Comparison of ENCODE assay signal across 15 cellular contexts in genomic region chr1:172708452-172708851, GRCh38. TPM values are rescaled to one million over a fixed set of nuclear protein-coding genes. Genes with fewer than 3 reads are reported as not detected.
A peak's percentile ranks its signal among the peaks of the same experiment; 100 is the strongest.
DNase-seq lines count a peak whose midpoint lies in the region; ATAC-seq, FAIRE-seq and TF ChIP-seq lines count a peak whose summit lies in the region.
"Had no signal": no experiment of that assay in that cellular context is flagged by ENCODE, and none has a peak within 500 bp of the region (broad histone marks: within the 10 kb centered on the region; RNA-seq: fewer than 3 reads in every experiment).

No MANE protein-coding gene starts in this region.

- H2AK5ac ChIP-seq in neuronal stem cell (ENCODE audit: low read depth, low read length): no peak overlapping the region

- H3K4me3 Mint-ChIP-seq in CD4-positive, alpha-beta T cell: peak overlapping the region; percentile 26
- peak overlapping the region; percentile 48 for H3K4me3 Mint-ChIP-seq in activated CD4-positive, alpha-beta memory T cell treated with anti-CD3 and anti-CD28 coated beads for 36 hours
- peak overlapping the region; percentile 53 for H3K4me3 Mint-ChIP-seq in central memory CD8-positive, alpha-beta T cell

- H3K36me3 Mint-ChIP-seq in CD4-positive, alpha-beta T cell (ENCODE audit: low read depth): no peaks in the 10 kb centered on the region
- H3K36me3 Mint-ChIP-seq in activated CD4-positive, alpha-beta memory T cell treated with anti-CD3 and anti-CD28 coated beads for 36 hours: no peaks in the 10 kb centered on the region
- H3K36me3 Mint-ChIP-seq in central memory CD8-positive, alpha-beta T cell (ENCODE audit: insufficient read depth): no peaks in the 10 kb centered on the region

- no peak overlapping the region for H3K27ac ChIP-seq in CD4-positive, alpha-beta T cell (ENCODE audit: low read depth, low read length)
- H3K27ac ChIP-seq in neuronal stem cell (replicated peaks; ENCODE audit: low read length): no peak overlapping the region
- H3K27ac ChIP-seq: breast epithelium had no signal

- intact Hi-C loops in CD4-positive, alpha-beta T cell (cut with DNase I, micrococcal nuclease): loop anchor here in 1 of 2 experiments (2.0 kb wide), 1 partner anchor 70 kb away; no protein-coding TSS in a partner anchor
- intact Hi-C loops in activated CD4-positive, alpha-beta memory T cell treated with anti-CD3 and anti-CD28 coated beads for 36 hours (cut with micrococcal nuclease): loop anchor here (1.0 kb wide), 4 partner anchors 8 to 69 kb away; no protein-coding TSS in a partner anchor

- peaks cover 25% of the 10 kb centered on the region for H3K4me1 Mint-ChIP-seq in CD4-positive, alpha-beta T cell (ENCODE audit: low read depth)
- peaks cover 46% of the 10 kb centered on the region for H3K4me1 Mint-ChIP-seq in activated CD4-positive, alpha-beta memory T cell treated with anti-CD3 and anti-CD28 coated beads for 36 hours (ENCODE audit: low read depth)
- H3K4me1 Mint-ChIP-seq in central memory CD8-positive, alpha-beta T cell: peaks cover 22% of the 10 kb centered on the region

- WGBS in neuronal stem cell (ENCODE audit: extremely low coverage in 2 of 2, insufficient read length in 2 of 2, insufficient replicate concordance in 1 of 2), 2 donors: no CpG with 5 or more reads among the region's 2 CpGs

- H3K9me3 Mint-ChIP-seq in CD4-positive, alpha-beta T cell: no peaks in the 10 kb centered on the region
- no peaks in the 10 kb centered on the region for H3K9me3 Mint-ChIP-seq in activated CD4-positive, alpha-beta memory T cell treated with anti-CD3 and anti-CD28 coated beads for 36 hours
- H3K9me3 Mint-ChIP-seq in central memory CD8-positive, alpha-beta T cell: no peaks in the 10 kb centered on the region

- peaks cover 4 to 7% of the 10 kb centered on the region in 2 donors for H3K4me1 ChIP-seq in neuronal stem cell (ENCODE audit: control insufficient read depth in 2 of 2, insufficient read depth in 1 of 2, low read depth in 1 of 2, low read length in 2 of 2)
- H3K4me1 ChIP-seq: BE2C, breast epithelium had no signal

- H4K8ac ChIP-seq in neuronal stem cell (ENCODE audit: low read depth, low read length): no peak overlapping the region

- POLR2A ChIA-PET in CD4-positive, alpha-beta T cell (lab: Charles Lee): interaction anchor here (0.7 to 1.9 kb wide), 12 partner anchors 9 to 176 kb away, joined by 3 to 10 read pairs (median 4); partner anchors contain the start of genes FASLG and SUCO
- POLR2A ChIA-PET in activated CD4-positive, alpha-beta memory T cell treated with anti-CD3 and anti-CD28 coated beads for 36 hours (lab: Charles Lee): interaction anchor here (0.7 to 1.9 kb wide), 9 partner anchors 10 to 73 kb away, joined by 3 to 8 read pairs (median 4); partner anchors contain the start of gene FASLG

- H2BK12ac ChIP-seq in neuronal stem cell (ENCODE audit: low read length): no peak overlapping the region

- H4K91ac ChIP-seq in neuronal stem cell (ENCODE audit: low read depth, low read length, poor library complexity): no peak overlapping the region

- H3K18ac ChIP-seq in neuronal stem cell (ENCODE audit: low read length): no peak overlapping the region

- no peaks in the 10 kb centered on the region for H3K36me3 ChIP-seq in neuronal stem cell (replicated peaks in 1 of 2; ENCODE audit: control insufficient read depth in 2 of 2, insufficient read depth in 2 of 2, low read length in 2 of 2)
- H3K36me3 ChIP-seq: BE2C, breast epithelium, MG63 had no signal

- H3K4me3 ChIP-seq in Jurkat, Clone E6-1 (ENCODE audit: low read length): no peak overlapping the region
- H3K4me3 ChIP-seq in neuronal stem cell (ENCODE audit: low read length in 2 of 2): no peak overlapping the region
- H3K4me3 ChIP-seq: breast epithelium, MG63 had no signal

- H2BK120ac ChIP-seq in neuronal stem cell (ENCODE audit: low read depth, low read length): no peak overlapping the region

- DNase-seq in CD4-positive, alpha-beta T cell: peak in 3 of 10 experiments; percentile 4 to 19 (median 6)
- DNase-seq in Jurkat, Clone E6-1 (ENCODE audit: low read depth, low spot score): peak; percentile 86
- DNase-seq in activated CD4-positive, alpha-beta memory T cell treated with anti-CD3 and anti-CD28 coated beads for 36 hours: peak; percentile 49
- peak in 1 of 2 donors; percentile 20 for DNase-seq in central memory CD8-positive, alpha-beta T cell (ENCODE audit: low spot score in 2 of 2)
- no peak for DNase-seq in GM13976 (ENCODE audit: low spot score)
- no peak for DNase-seq in neuronal stem cell (ENCODE audit: low spot score)
- DNase-seq in GM19239 (ENCODE audit: insufficient read length, low spot score): no peak
- no peak for DNase-seq in cortex of kidney (lab: John Stamatoyannopoulos, UW)
- DNase-seq: BE2C, H7, kidney glomerular epithelial cell, MG63 had no signal

- no peak for FAIRE-seq in GM19239 (lab: Jason Lieb, UNC)

- H3K23ac ChIP-seq in neuronal stem cell (ENCODE audit: low read depth, low read length, poor library complexity): no peak overlapping the region

- no peak overlapping the region for H3K14ac ChIP-seq in neuronal stem cell (ENCODE audit: low read length)

- TF ChIP-seq CTCF in CD4-positive, alpha-beta T cell (IDR thresholded peaks at IDR 0.05): no peak
- TF ChIP-seq CTCF in GM13976 (IDR thresholded peaks at IDR 0.05; ENCODE audit: borderline replicate concordance, control extremely low read depth, extremely low read depth, insufficient read depth, missing control alignments): no peak

- no peaks in the 10 kb centered on the region for H3K27me3 ChIP-seq in CD4-positive, alpha-beta T cell (ENCODE audit: control insufficient read depth, insufficient read depth, low read length)
- H3K27me3 ChIP-seq in neuronal stem cell (ENCODE audit: control insufficient read depth in 3 of 3, insufficient read depth in 3 of 3, low read depth in 1 of 3, low read length in 3 of 3): no peaks in the 10 kb centered on the region
- H3K27me3 ChIP-seq: breast epithelium, MG63 had no signal

- no peak overlapping the region for H2AFZ ChIP-seq in neuronal stem cell (ENCODE audit: low read length)

- H2BK15ac ChIP-seq in neuronal stem cell (ENCODE audit: low read length): no peak overlapping the region

- no peak overlapping the region for H3K4me2 ChIP-seq in neuronal stem cell (ENCODE audit: insufficient read depth, low read length, poor library complexity, severe bottlenecking)

- H3K9me3 ChIP-seq in CD4-positive, alpha-beta T cell (ENCODE audit: control insufficient read depth, low read length): no peaks in the 10 kb centered on the region
- H3K9me3 ChIP-seq in neuronal stem cell (replicated peaks in 1 of 2; ENCODE audit: control insufficient read depth in 2 of 2, insufficient read depth in 1 of 2, low read depth in 1 of 2, low read length in 2 of 2): no peaks in the 10 kb centered on the region
- H3K9me3 ChIP-seq: BE2C, breast epithelium, MG63 had no signal

- no peak overlapping the region for H3K4ac ChIP-seq in neuronal stem cell (ENCODE audit: low read length)

- in situ Hi-C loops in GM13976 (cut with MboI; ENCODE audit: low sequenced_read_pairs, unreplicated experiment): loop anchor here (10.0 kb wide), 1 partner anchor 254 kb away; no protein-coding TSS in a partner anchor

- H3K27ac Mint-ChIP-seq in CD4-positive, alpha-beta T cell: peak overlapping the region; percentile 50
- peak overlapping the region; percentile 46 for H3K27ac Mint-ChIP-seq in activated CD4-positive, alpha-beta memory T cell treated with anti-CD3 and anti-CD28 coated beads for 36 hours
- peak overlapping the region; percentile 64 for H3K27ac Mint-ChIP-seq in central memory CD8-positive, alpha-beta T cell (ENCODE audit: low read depth)

- no peaks in the 10 kb centered on the region for H3K27me3 Mint-ChIP-seq in CD4-positive, alpha-beta T cell
- no peaks in the 10 kb centered on the region for H3K27me3 Mint-ChIP-seq in activated CD4-positive, alpha-beta memory T cell treated with anti-CD3 and anti-CD28 coated beads for 36 hours
- no peaks in the 10 kb centered on the region for H3K27me3 Mint-ChIP-seq in central memory CD8-positive, alpha-beta T cell

- H2BK5ac ChIP-seq in neuronal stem cell (ENCODE audit: low read length): no peak overlapping the region

- H3K79me1 ChIP-seq in neuronal stem cell (ENCODE audit: low read depth, low read length): no peaks in the 10 kb centered on the region

- CTCF ChIA-PET in CD4-positive, alpha-beta T cell (lab: Charles Lee): interaction anchor here (1.1 to 1.9 kb wide), 4 partner anchors 9 to 69 kb away, joined by 3 to 12 read pairs (median 4); no protein-coding TSS in a partner anchor
- CTCF ChIA-PET in activated CD4-positive, alpha-beta memory T cell treated with anti-CD3 and anti-CD28 coated beads for 36 hours (lab: Charles Lee): interaction anchor here (0.8 to 2.5 kb wide), 7 partner anchors 9 to 68 kb away, joined by 3 to 13 read pairs (median 4); no protein-coding TSS in a partner anchor

- H3K9ac ChIP-seq in neuronal stem cell (ENCODE audit: low read depth, low read length, poor library complexity): no peak overlapping the region

- peak; percentile 86 for ATAC-seq in CD4-positive, alpha-beta T cell (ENCODE audit: poor library complexity)
- ATAC-seq in central memory CD8-positive, alpha-beta T cell (replicated peaks; ENCODE audit: extremely low read depth, poor library complexity, severe bottlenecking): peak; percentile 80

RNA-seq across cellular contexts. Expression of gene FASLG, which starts 49.5 kb away (rescaled TPM):
- under 1 TPM; 0.11 to 0.80 TPM for total RNA-seq in CD4-positive, alpha-beta T cell
- polyA plus RNA-seq in Jurkat, Clone E6-1 (2012; ENCODE audit: insufficient read depth, insufficient read length): not detected
- 1 to 10 TPM; 8.2 to 8.6 TPM for total RNA-seq in activated CD4-positive, alpha-beta memory T cell treated with anti-CD3 and anti-CD28 coated beads for 36 hours
- polyA plus RNA-seq in neuronal stem cell (2013, experiment 1 of 2): not detected
- not detected for polyA plus RNA-seq in neuronal stem cell (2013, experiment 2 of 2)
- total RNA-seq: H7, renal cortical epithelial cell, subcutaneous adipose tissue had no signal

Comparison
In these comparisons a context has a peak if more than half of its experiments do, and no peak if none do; other contexts are left out.
1. DNase-seq: peak in Jurkat, Clone E6-1 (single experiment) and activated CD4-positive, alpha-beta memory T cell treated with anti-CD3 and anti-CD28 coated beads for 36 hours (single experiment); none in GM13976 (single experiment), neuronal stem cell (single experiment), GM19239 (single experiment) and cortex of kidney (single experiment).
2. RNA of gene FASLG, which starts 49.5 kb away (total RNA-seq): 8.2 to 8.6 TPM in activated CD4-positive, alpha-beta memory T cell treated with anti-CD3 and anti-CD28 coated beads for 36 hours; 0.11 to 0.80 TPM in CD4-positive, alpha-beta T cell; every median in the first group is over 4 times any median in the second.
3. Peak in every context shown above with its lines, with median percentiles within 50 percentile points of each other: H3K27ac Mint-ChIP-seq and H3K4me3 Mint-ChIP-seq.